In the genomic region with DNA sequence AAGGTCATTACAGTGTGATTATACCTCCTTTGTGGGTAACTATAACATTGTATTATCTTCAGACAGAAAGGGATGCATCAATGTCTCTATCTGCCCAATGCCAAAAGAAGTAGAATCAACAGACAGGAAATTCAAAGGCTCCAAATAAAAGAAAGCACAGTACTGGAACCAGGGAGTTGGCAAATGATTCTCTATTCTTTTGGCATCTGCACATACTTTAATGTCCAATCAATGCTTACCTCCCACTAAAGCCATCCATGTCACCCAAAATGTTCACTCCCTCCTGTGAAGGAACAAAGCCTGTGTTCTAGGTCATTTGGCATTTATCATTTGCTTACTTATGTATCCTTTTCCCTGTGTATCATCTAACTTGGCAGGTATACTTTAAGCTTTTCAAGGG, we compare ENCODE assay signal across 29 cellular contexts. TPM values are rescaled to one million over a fixed set of nuclear protein-coding genes. Genes with fewer than 3 reads are reported as not detected.
DNase-seq lines count a peak whose midpoint lies in the region; ATAC-seq lines count a peak whose summit lies in the region.
"Had no signal": no experiment of that assay in that cellular context is flagged by ENCODE, and none has a peak within 500 bp of the region (broad histone marks: within the 10 kb centered on the region; RNA-seq: fewer than 3 reads in every experiment).

No MANE protein-coding gene starts in this region.

- peaks cover 19% of the 10 kb centered on the region for H3K4me1 Mint-ChIP-seq in activated T-cell treated with anti-CD3 and anti-CD28 coated beads, Interleukin-2, amount 50 U/mL, for 24 hours (ENCODE audit: low read depth)
- H3K4me1 Mint-ChIP-seq in stimulated activated effector memory CD8-positive, alpha-beta T cell treated with anti-CD3 and anti-CD28 coated beads, Interleukin-12 subunit alpha, Interleukin-12 subunit beta, amount 100 ng/mL, for 72 hours = peaks cover 34% of the 10 kb centered on the region
- H3K4me1 Mint-ChIP-seq in naive thymus-derived CD8-positive, alpha-beta T cell = peaks cover 6 to 13% (median 9%) of the 10 kb centered on the region in 4 donors

- H3K9me3 Mint-ChIP-seq in activated T-cell treated with anti-CD3 and anti-CD28 coated beads, Interleukin-2, amount 50 U/mL, for 24 hours = no peaks in the 10 kb centered on the region
- no peaks in the 10 kb centered on the region for H3K9me3 Mint-ChIP-seq in stimulated activated effector memory CD8-positive, alpha-beta T cell treated with anti-CD3 and anti-CD28 coated beads, Interleukin-12 subunit alpha, Interleukin-12 subunit beta, amount 100 ng/mL, for 72 hours
- no peaks in the 10 kb centered on the region for H3K9me3 Mint-ChIP-seq in naive thymus-derived CD8-positive, alpha-beta T cell
- H3K9me3 Mint-ChIP-seq: activated naive CD4-positive, alpha-beta T cell treated with anti-CD3 and anti-CD28 coated beads, Interleukin-2, amount 50 U/mL, for 24 hours; activated T-cell treated with anti-CD3 and anti-CD28 coated beads, Interleukin-2, amount 50 U/mL, for 4 hours; CD8-positive, alpha-beta memory T cell; dendritic cell treated with granulocyte-macrophage colony-stimulating factor and Interleukin-4, amounts not matched to agents 40 ng/mL and 50 ng/mL, for 4 days; H9 had no signal

- H3K4me3 Mint-ChIP-seq in activated T-cell treated with anti-CD3 and anti-CD28 coated beads, Interleukin-2, amount 50 U/mL, for 24 hours = no peak overlapping the region
- peak overlapping the region; percentile 6 for H3K4me3 Mint-ChIP-seq in stimulated activated effector memory CD8-positive, alpha-beta T cell treated with anti-CD3 and anti-CD28 coated beads, Interleukin-12 subunit alpha, Interleukin-12 subunit beta, amount 100 ng/mL, for 72 hours
- no peak overlapping the region for H3K4me3 Mint-ChIP-seq in naive thymus-derived CD8-positive, alpha-beta T cell
- H3K4me3 Mint-ChIP-seq: activated naive CD4-positive, alpha-beta T cell treated with anti-CD3 and anti-CD28 coated beads, Interleukin-2, amount 50 U/mL, for 24 hours; dendritic cell treated with granulocyte-macrophage colony-stimulating factor and Interleukin-4, amounts not matched to agents 40 ng/mL and 50 ng/mL, for 4 days; H9 had no signal

- peak overlapping the region; percentile 24 for H3K27ac Mint-ChIP-seq in activated T-cell treated with anti-CD3 and anti-CD28 coated beads, Interleukin-2, amount 50 U/mL, for 24 hours
- peak overlapping the region; percentile 7 for H3K27ac Mint-ChIP-seq in stimulated activated effector memory CD8-positive, alpha-beta T cell treated with anti-CD3 and anti-CD28 coated beads, Interleukin-12 subunit alpha, Interleukin-12 subunit beta, amount 100 ng/mL, for 72 hours
- H3K27ac Mint-ChIP-seq in naive thymus-derived CD8-positive, alpha-beta T cell = no peak overlapping the region
- H3K27ac Mint-ChIP-seq: activated naive CD4-positive, alpha-beta T cell treated with anti-CD3 and anti-CD28 coated beads, Interleukin-2, amount 50 U/mL, for 24 hours; dendritic cell treated with granulocyte-macrophage colony-stimulating factor and Interleukin-4, amounts not matched to agents 40 ng/mL and 50 ng/mL, for 4 days had no signal

- POLR2A ChIA-PET in naive thymus-derived CD8-positive, alpha-beta T cell (lab: Charles Lee) = no interaction called here

- no peaks in the 10 kb centered on the region for H3K27me3 Mint-ChIP-seq in activated T-cell treated with anti-CD3 and anti-CD28 coated beads, Interleukin-2, amount 50 U/mL, for 24 hours
- no peaks in the 10 kb centered on the region for H3K27me3 Mint-ChIP-seq in naive thymus-derived CD8-positive, alpha-beta T cell
- H3K27me3 Mint-ChIP-seq: activated naive CD4-positive, alpha-beta T cell treated with anti-CD3 and anti-CD28 coated beads, Interleukin-2, amount 50 U/mL, for 24 hours; CD8-positive, alpha-beta memory T cell; dendritic cell treated with granulocyte-macrophage colony-stimulating factor and Interleukin-4, amounts not matched to agents 40 ng/mL and 50 ng/mL, for 4 days had no signal

- H3K27ac ChIP-seq in cingulate gyrus (ENCODE audit: low read depth, low read length) = peak overlapping the region; percentile 6
- H3K27ac ChIP-seq: breast epithelium, gastrocnemius medialis, hepatocyte, SJCRH30, uterus had no signal

- ATAC-seq in stimulated activated effector memory CD8-positive, alpha-beta T cell treated with anti-CD3 and anti-CD28 coated beads, Interleukin-12 subunit alpha, Interleukin-12 subunit beta, amount 100 ng/mL, for 72 hours = no peak
- ATAC-seq in GM19035 (IDR thresholded peaks at IDR 0.05; ENCODE audit: unreplicated experiment) = no peak
- no peak for ATAC-seq in naive thymus-derived CD8-positive, alpha-beta T cell
- ATAC-seq: activated T-cell treated with anti-CD3 and anti-CD28 coated beads, Interleukin-2, amount 50 U/mL, for 4 hours; gastrocnemius medialis; stimulated activated naive CD8-positive, alpha-beta T cell treated with anti-CD3 and anti-CD28 coated beads, Interleukin-15, Interleukin-2, amounts not matched to agents 100 U/mL and 50 U/mL, for 24 hours had no signal

- peaks cover 6% of the 10 kb centered on the region for H3K36me3 Mint-ChIP-seq in activated T-cell treated with anti-CD3 and anti-CD28 coated beads, Interleukin-2, amount 50 U/mL, for 24 hours (ENCODE audit: low read depth)
- H3K36me3 Mint-ChIP-seq in stimulated activated effector memory CD8-positive, alpha-beta T cell treated with anti-CD3 and anti-CD28 coated beads, Interleukin-12 subunit alpha, Interleukin-12 subunit beta, amount 100 ng/mL, for 72 hours = no peaks in the 10 kb centered on the region
- peaks cover 0 to 2% (median 2%) of the 10 kb centered on the region in 3 donors for H3K36me3 Mint-ChIP-seq in naive thymus-derived CD8-positive, alpha-beta T cell

- DNase-seq in activated T-cell treated with anti-CD3 and anti-CD28 coated beads, Interleukin-2, amount 50 U/mL, for 24 hours = no peak
- no peak for DNase-seq in activated T-cell treated with anti-CD3 and anti-CD28 coated beads, Interleukin-2, amount 50 U/mL, for 1 hour
- peak; percentile 57 for DNase-seq in NCI-H69 (lab: John Stamatoyannopoulos, UW)
- DNase-seq in stimulated activated effector memory CD8-positive, alpha-beta T cell treated with anti-CD3 and anti-CD28 coated beads, Interleukin-12 subunit alpha, Interleukin-12 subunit beta, amount 100 ng/mL, for 72 hours (ENCODE audit: low spot score in 2 of 2) = no peak
- no peak for DNase-seq in activated naive CD4-positive, alpha-beta T cell treated with anti-CD3 and anti-CD28 coated beads, Interleukin-2, amount 50 U/mL, for 16 hours
- DNase-seq in naive thymus-derived CD8-positive, alpha-beta T cell = no peak
- DNase-seq: activated T-cell treated with anti-CD3 and anti-CD28 coated beads, Interleukin-2, amount 50 U/mL, for 4 hours; amygdala; BE2C; CD8-positive, alpha-beta memory T cell; DMS153; gastrocnemius medialis; H9; KBM-7; MG63; NCI-H1105 treated with DMSO at 0.1 percent for 48 hours; NCI-H2081; NCI-H226; NCI-H748 treated with DMSO at 0.1 percent for 48 hours; occipital lobe; SJCRH30; stimulated activated naive CD8-positive, alpha-beta T cell treated with anti-CD3 and anti-CD28 coated beads, Interleukin-15, Interleukin-2, amounts not matched to agents 100 U/mL and 50 U/mL, for 24 hours; uterus had no signal

RNA-seq across cellular contexts. Expression of gene KIF21A, which starts 36.7 kb away (rescaled TPM):
- 10 to 100 TPM in 1 of 2 experiments, 1 to 10 TPM in 1; 9.5 to 12.1 TPM for total RNA-seq in naive thymus-derived CD8-positive, alpha-beta T cell
- 1 to 10 TPM; 2.8 to 7.7 (median 5.0) TPM for polyA plus RNA-seq in naive thymus-derived CD8-positive, alpha-beta T cell

Comparison
In these comparisons a context has a peak if more than half of its experiments do, and no peak if none do; other contexts are left out.
1. H3K27ac Mint-ChIP-seq: peak in activated T-cell treated with anti-CD3 and anti-CD28 coated beads, Interleukin-2, amount 50 U/mL, for 24 hours (single experiment) and stimulated activated effector memory CD8-positive, alpha-beta T cell treated with anti-CD3 and anti-CD28 coated beads, Interleukin-12 subunit alpha, Interleukin-12 subunit beta, amount 100 ng/mL, for 72 hours (single experiment); none in naive thymus-derived CD8-positive, alpha-beta T cell (0 of 10).